ENCODE assay signal across 14 cellular contexts in genomic region chr2:152183381-152184073, GRCh38. TPM values are rescaled to one million over a fixed set of nuclear protein-coding genes. Genes with fewer than 3 reads are reported as not detected.
DNase-seq lines count a peak whose midpoint lies in the region; ATAC-seq, FAIRE-seq and TF ChIP-seq lines count a peak whose summit lies in the region.
"Had no signal": no experiment of that assay in that cellular context is flagged by ENCODE, and none has a peak within 500 bp of the region (broad histone marks: within the 10 kb centered on the region; RNA-seq: fewer than 3 reads in every experiment).

No MANE protein-coding gene starts in this region.

- H3K27me3 ChIP-seq in Caco-2 (replicated peaks; ENCODE audit: control insufficient read depth, insufficient read depth, low read length) = no peaks in the 10 kb centered on the region
- peaks cover 36% of the 10 kb centered on the region for H3K27me3 ChIP-seq in GM23338 (ENCODE audit: insufficient read depth)
- peaks cover 13 to 27% (median 18%) of the 10 kb centered on the region in 4 experiments; a peak in 6 of 7 replicates for H3K27me3 ChIP-seq in H1 (replicated peaks in 1 of 4; ENCODE audit: control insufficient read depth in 3 of 4, extremely low read depth in 1 of 4, insufficient read depth in 3 of 4, low read length in 3 of 4)
- H3K27me3 ChIP-seq in mesenchymal stem cell (ENCODE audit: control insufficient read depth in 1 of 2, insufficient read depth in 1 of 2, low read length in 2 of 2) = no peaks in the 10 kb centered on the region
- H3K27me3 ChIP-seq: BLaER1 treated with 17β-estradiol and CSF1 and Interleukin-3, amounts not matched to agents 10 nM and 100 nM had no signal

- WGBS in H1 (ENCODE audit: extremely low coverage in 1 of 2, insufficient coverage in 1 of 2, insufficient read length in 1 of 2, insufficient replicate concordance in 2 of 2, low coverage in 1 of 2, low lambda C conversion rate in 2 of 2, missing lambda C conversion rate in 1 of 2), 2 experiments = 0% methylated on average over 1 of the region's 1 CpG; no CpG with 5 or more reads in 1 of the 2 experiments
- no CpG with 5 or more reads among the region's 1 CpG for WGBS in mesenchymal stem cell

- H3K23me2 ChIP-seq in H1 (ENCODE audit: low read depth, low read length) = no peaks in the 10 kb centered on the region

- H3K14ac ChIP-seq in H1 (ENCODE audit: insufficient read length) (no peak overlapping the region), mesenchymal stem cell (ENCODE audit: low read length in 2 of 2) (no peak overlapping the region)

- H3K18ac ChIP-seq in H1 (ENCODE audit: extremely low read depth, low read length) = no peak overlapping the region
- no peak overlapping the region for H3K18ac ChIP-seq in mesenchymal stem cell (ENCODE audit: low read depth in 1 of 2, low read length in 2 of 2)

- H3K4me3 ChIP-seq in Caco-2 (ENCODE audit: low read depth, low read length) = no peak overlapping the region
- no peak overlapping the region for H3K4me3 ChIP-seq in GM23338
- H3K4me3 ChIP-seq in H1 (ENCODE audit: extremely low read depth in 1 of 4, insufficient read depth in 2 of 4, low read depth in 3 of 4, low read length in 4 of 4) = no peak overlapping the region
- H3K4me3 ChIP-seq in mesenchymal stem cell (ENCODE audit: insufficient read depth in 1 of 2, low read depth in 1 of 2, low read length in 2 of 2) = no peak overlapping the region
- H3K4me3 ChIP-seq: BLaER1 treated with 17β-estradiol and CSF1 and Interleukin-3, amounts not matched to agents 10 nM and 100 nM; GM12878 had no signal

- H3K79me1 ChIP-seq in H1 (ENCODE audit: low read depth, low read length) (no peaks in the 10 kb centered on the region), mesenchymal stem cell (replicated peaks; ENCODE audit: low read length, poor library complexity, severe bottlenecking) (no peaks in the 10 kb centered on the region)

- H4K5ac ChIP-seq in H1 (ENCODE audit: insufficient read length, low read depth, low read length) = no peak overlapping the region

- no peak overlapping the region for H3K9ac ChIP-seq in H1 (replicated peaks in 1 of 4; ENCODE audit: extremely low read depth in 1 of 4, low read depth in 3 of 4, low read length in 3 of 4)
- no peak overlapping the region for H3K9ac ChIP-seq in mesenchymal stem cell (ENCODE audit: low read length)

- H3K27ac ChIP-seq in GM23338 (ENCODE audit: low read depth) (peak overlapping the region; percentile 87), H1 (ENCODE audit: low read depth, low read length) (no peak overlapping the region), mesenchymal stem cell (ENCODE audit: low read length, poor library complexity, severe bottlenecking) (no peak overlapping the region)
- H3K27ac ChIP-seq: BLaER1 treated with 17β-estradiol and CSF1 and Interleukin-3, amounts not matched to agents 10 nM and 100 nM had no signal

- H3K4ac ChIP-seq in H1 (replicated peaks; ENCODE audit: insufficient read length, low read depth, low read length) = no peak overlapping the region
- H3K4ac ChIP-seq in mesenchymal stem cell (ENCODE audit: low read depth in 1 of 2, low read length in 2 of 2) = no peak overlapping the region

- peak overlapping the region; percentile 78; the same call in 1 of the 2 replicates for H2BK5ac ChIP-seq in H1 (ENCODE audit: low read depth, low read length)
- H2BK5ac ChIP-seq in mesenchymal stem cell (ENCODE audit: low read depth, low read length, poor library complexity, severe bottlenecking) = no peak overlapping the region

- peaks cover 18% of the 10 kb centered on the region for H3K4me1 ChIP-seq in Caco-2
- H3K4me1 ChIP-seq in GM23338 (ENCODE audit: insufficient read depth) = no peaks in the 10 kb centered on the region
- H3K4me1 ChIP-seq in H1 (replicated peaks in 1 of 4; ENCODE audit: control insufficient read depth in 3 of 4, insufficient read depth in 4 of 4, low read length in 3 of 4) = no peaks in the 10 kb centered on the region
- no peaks in the 10 kb centered on the region for H3K4me1 ChIP-seq in mesenchymal stem cell (ENCODE audit: control insufficient read depth, insufficient read depth, low read depth, low read length)

- no peak for FAIRE-seq in H1 (lab: Jason Lieb, UNC)
- FAIRE-seq: GM12878 had no signal

- intact Hi-C loops in Caco-2 (cut with micrococcal nuclease; ENCODE audit: unreplicated experiment) = loop anchor here (1.0 kb wide), 1 partner anchor 15 kb away; no protein-coding TSS in a partner anchor

- peaks cover 4% of the 10 kb centered on the region for H3F3A ChIP-seq in GM23338 (replicated peaks; ENCODE audit: low read depth)

- CTCF ChIA-PET in Caco-2 (lab: Charles Lee) = interaction anchor here (0.6 kb wide), 2 partner anchors 147 to 444 kb away, joined by 3 to 10 read pairs; no protein-coding TSS in a partner anchor
- CTCF ChIA-PET in H1 (lab: Charles Lee; ENCODE audit: partially characterized antibody) = interaction anchor here (0.6 to 2.3 kb wide), 2 partner anchors 432 to 452 kb away, joined by 3 to 15 read pairs; no protein-coding TSS in a partner anchor

- peaks cover 44% of the 10 kb centered on the region for H3K9me3 Mint-ChIP-seq in Caco-2 (ENCODE audit: unreplicated experiment)
- peaks cover 67% of the 10 kb centered on the region for H3K9me3 Mint-ChIP-seq in GM23338
- H3K9me3 Mint-ChIP-seq: CD4-positive, alpha-beta T cell had no signal

- no peak overlapping the region for H4K8ac ChIP-seq in H1 (ENCODE audit: extremely low read depth, insufficient read depth, low read length)
- no peak overlapping the region for H4K8ac ChIP-seq in mesenchymal stem cell (ENCODE audit: low read length)

- peaks cover 4% of the 10 kb centered on the region; the same call in 1 of the 2 replicates for H3K9me2 ChIP-seq in GM23338 (ENCODE audit: insufficient read depth)

- POLR2A ChIA-PET in Caco-2 (lab: Charles Lee) (no interaction called here), H1 (lab: Charles Lee; ENCODE audit: partially characterized antibody) (interaction anchor here (0.8 kb wide), 1 partner anchor 534 kb away, joined by 3 read pairs; the partner anchor contains the start of gene PRPF40A)

- TF ChIP-seq POLR2A in H1 (IDR thresholded peaks at IDR 0.05; ENCODE audit: control extremely low read depth in 1 of 2, low read depth in 2 of 2, low read length in 2 of 2) (no peak), GM18505 (IDR thresholded peaks at IDR 0.05; ENCODE audit: borderline replicate concordance, extremely low read depth, insufficient read depth, insufficient read length) (no peak)

- H2BK12ac ChIP-seq in H1 (ENCODE audit: low read depth, low read length) (peak overlapping the region; percentile 92; the same call in 1 of the 2 replicates), mesenchymal stem cell (ENCODE audit: low read length in 2 of 2) (no peak overlapping the region)

- H3K4me1 Mint-ChIP-seq in Caco-2 (ENCODE audit: low read depth, unreplicated experiment) (peaks cover 15% of the 10 kb centered on the region), GM23338 (peaks cover 11% of the 10 kb centered on the region; the same call in 2 of the 3 replicates)

- H3K36me3 Mint-ChIP-seq in Caco-2 (ENCODE audit: insufficient read depth, unreplicated experiment) (peaks cover 17% of the 10 kb centered on the region), GM23338 (ENCODE audit: low read depth) (peaks cover 21% of the 10 kb centered on the region)

- ATAC-seq in GM23338 (peak; percentile 80), GM18505 (IDR thresholded peaks at IDR 0.05; ENCODE audit: unreplicated experiment) (no peak), HG03457 (IDR thresholded peaks at IDR 0.05; ENCODE audit: unreplicated experiment) (no peak), left lobe of liver (no peak)
- ATAC-seq: GM12878, HCT116 had no signal

- H3K56ac ChIP-seq in H1 (replicated peaks; ENCODE audit: insufficient read length, low read depth, low read length) = no peak overlapping the region

- H2BK15ac ChIP-seq in H1 (ENCODE audit: low read length) (no peak overlapping the region), mesenchymal stem cell (ENCODE audit: low read depth, poor library complexity, severe bottlenecking) (no peak overlapping the region)

- H2BK120ac ChIP-seq in H1 (replicated peaks; ENCODE audit: low read depth, low read length) (no peak overlapping the region), mesenchymal stem cell (ENCODE audit: low read depth, low read length) (no peak overlapping the region)

- peaks cover 15% of the 10 kb centered on the region; the same call in 1 of the 2 replicates for H3K9me3 ChIP-seq in Caco-2
- H3K9me3 ChIP-seq in H1 (ENCODE audit: insufficient read depth in 2 of 2, low read depth in 1 of 2, low read length in 1 of 2) = peaks cover 3 to 11% of the 10 kb centered on the region in 2 experiments; a peak in 1 of 4 replicates
- H3K9me3 ChIP-seq in mesenchymal stem cell (ENCODE audit: control insufficient read depth, low read length) = no peaks in the 10 kb centered on the region

- TF ChIP-seq RAD21 in H1 (IDR thresholded peaks at IDR 0.05 in 1 of 2, conservative IDR thresholded peaks at IDR 0.05 in 1 of 2; ENCODE audit: low read depth in 2 of 2, low read length in 2 of 2) = no peak

- TF ChIP-seq CTCF in Caco-2 (IDR thresholded peaks at IDR 0.05; ENCODE audit: insufficient read depth in 1 of 2, low read depth in 1 of 2, low read length in 1 of 2, severe bottlenecking in 1 of 2, unreplicated experiment in 1 of 2) (no peak), GM23338 (conservative IDR thresholded peaks at IDR 0.05; ENCODE audit: low read depth in 2 of 2) (no peak), H1 (IDR thresholded peaks at IDR 0.05; ENCODE audit: control extremely low read depth in 1 of 3, insufficient read depth in 1 of 3, low read depth in 1 of 3, low read length in 3 of 3) (no peak)

- H3K4me2 ChIP-seq in GM23338 = no peak overlapping the region
- H3K4me2 ChIP-seq in H1 (ENCODE audit: insufficient read depth in 1 of 2, low read depth in 2 of 2, low read length in 2 of 2) = no peak overlapping the region
- H3K4me2 ChIP-seq in mesenchymal stem cell (ENCODE audit: low read length, poor library complexity, severe bottlenecking) = no peak overlapping the region
- H3K4me2 ChIP-seq: BLaER1 treated with 17β-estradiol and CSF1 and Interleukin-3, amounts not matched to agents 10 nM and 100 nM had no signal

- no peak overlapping the region for H3K23ac ChIP-seq in H1 (ENCODE audit: insufficient read length)
- no peak overlapping the region for H3K23ac ChIP-seq in mesenchymal stem cell (ENCODE audit: low read length in 2 of 2)

- BruUV-seq in Caco-2 (replicated peaks; lab: Mats Ljungman, UMichigan) = no TSS peak

- H3K4me3 Mint-ChIP-seq in Caco-2 (ENCODE audit: unreplicated experiment) (peak overlapping the region; percentile 22), GM23338 (no peak overlapping the region)
- H3K4me3 Mint-ChIP-seq: CD4-positive, alpha-beta T cell had no signal

- peak in 1 of 2 experiments; percentile 54 for DNase-seq in Caco-2
- peak; percentile 31 for DNase-seq in GM23338 (ENCODE audit: low spot score)
- no peak for DNase-seq in H1 (ENCODE audit: low read depth in 1 of 2, low spot score in 2 of 2)
- peak; percentile 47 for DNase-seq in mesenchymal stem cell
- DNase-seq in COLO668 (lab: John Stamatoyannopoulos, UW; ENCODE audit: unreplicated experiment) = no peak
- DNase-seq in left lobe of liver (ENCODE audit: low spot score) = no peak
- DNase-seq: ACHN; CD4-positive, alpha-beta T cell; COR-L47 had no signal

- H2BK20ac ChIP-seq in H1 (ENCODE audit: low read length) = no peak overlapping the region

- peak overlapping the region; percentile 84 for H3K27ac Mint-ChIP-seq in Caco-2 (ENCODE audit: unreplicated experiment)
- H3K27ac Mint-ChIP-seq in GM23338 = no peak overlapping the region
- H3K27ac Mint-ChIP-seq: CD4-positive, alpha-beta T cell had no signal

- no peak overlapping the region for H4K91ac ChIP-seq in H1 (replicated peaks; ENCODE audit: insufficient read length, low read length)
- no peak overlapping the region for H4K91ac ChIP-seq in mesenchymal stem cell (ENCODE audit: low read length)

- no peaks in the 10 kb centered on the region for H3K36me3 ChIP-seq in Caco-2 (ENCODE audit: control insufficient read depth, insufficient read depth, low read length)
- H3K36me3 ChIP-seq in GM23338 (ENCODE audit: insufficient read depth) = no peaks in the 10 kb centered on the region
- no peaks in the 10 kb centered on the region for H3K36me3 ChIP-seq in H1 (ENCODE audit: control insufficient read depth in 2 of 4, insufficient read depth in 4 of 4, low read length in 3 of 4)
- H3K36me3 ChIP-seq in mesenchymal stem cell (ENCODE audit: control insufficient read depth in 1 of 2, insufficient read depth in 2 of 2, low read depth in 1 of 2, low read length in 2 of 2) = no peaks in the 10 kb centered on the region
- H3K36me3 ChIP-seq: BLaER1 treated with 17β-estradiol and CSF1 and Interleukin-3, amounts not matched to agents 10 nM and 100 nM had no signal

- H4K20me1 ChIP-seq in GM23338 (replicated peaks; ENCODE audit: insufficient read depth) = no peaks in the 10 kb centered on the region
- H4K20me1 ChIP-seq in H1 (replicated peaks in 1 of 2; ENCODE audit: control insufficient read depth in 1 of 2, insufficient read depth in 2 of 2, low read length in 2 of 2) = no peaks in the 10 kb centered on the region
- H4K20me1 ChIP-seq: BLaER1 treated with 17β-estradiol and CSF1 and Interleukin-3, amounts not matched to agents 10 nM and 100 nM had no signal

- no peak for TF ChIP-seq EP300 in H1 (IDR thresholded peaks at IDR 0.05; ENCODE audit: borderline replicate concordance in 1 of 2, low read depth in 2 of 2, low read length in 2 of 2)

- H2AFZ ChIP-seq in GM23338 = no peak overlapping the region
- no peak overlapping the region for H2AFZ ChIP-seq in H1 (ENCODE audit: low read length)
- no peak overlapping the region for H2AFZ ChIP-seq in mesenchymal stem cell (ENCODE audit: low read depth, low read length)

- H2AK5ac ChIP-seq in H1 (ENCODE audit: low read depth, low read length) = 0 out of 2 replicates have a peak overlapping the region, but pooled peaks have one; percentile 94
- no peak overlapping the region for H2AK5ac ChIP-seq in mesenchymal stem cell (ENCODE audit: low read length, severe bottlenecking)

- no peaks in the 10 kb centered on the region for H3K27me3 Mint-ChIP-seq in Caco-2 (ENCODE audit: insufficient read depth, unreplicated experiment)
- H3K27me3 Mint-ChIP-seq in GM23338 (ENCODE audit: insufficient read depth, low read depth, poor library complexity) = peaks cover 28% of the 10 kb centered on the region

- no peaks in the 10 kb centered on the region for H3K79me2 ChIP-seq in GM23338 (replicated peaks; ENCODE audit: insufficient read depth)
- H3K79me2 ChIP-seq in H1 (ENCODE audit: control insufficient read depth in 1 of 2, insufficient read depth in 2 of 2, low read length in 2 of 2) = no peaks in the 10 kb centered on the region

RNA-seq across cellular contexts. Expression of gene STAM2, which starts 8.0 kb away (rescaled TPM):
- total RNA-seq in Caco-2 (2022) = 20.3 and 24.4 TPM in 2 replicates
- total RNA-seq in GM23338 (2014; rRNA removed; shearing (Covaris generic)) = 11.5 and 18.2 TPM in 2 replicates
- polyA plus RNA-seq in GM23338 (2016; fragmentation: Nextera tagmentation; extraction: Ambion mirVana) = 3.8 and 4.6 TPM in 2 replicates
- 9.4 and 9.9 TPM in 2 replicates for total RNA-seq in H1 (2021; fragmentation: NEBNext Ultra II Directional; extraction: Animal tissue kit (Norgen Biotek cat#: 25700))
- 3.2 and 5.4 TPM in 2 replicates for polyA plus RNA-seq in H1 (2011; rRNA removed)
- polyA plus RNA-seq in H1 (2011; cell fraction: cytosol; rRNA removed) = 4.0 TPM
- 4.9 TPM for polyA plus RNA-seq in H1 (2011; cell fraction: nucleus; rRNA removed)
- polyA plus RNA-seq in H1 (2012, experiment 1 of 2) = 4.0 to 4.9 TPM (median 4.5 TPM) in 4 replicates
- polyA plus RNA-seq in H1 (2012, experiment 2 of 2) = 0.26 TPM
- polyA plus RNA-seq in H1 (2013, experiment 1 of 2) = 5.7 TPM
- 5.8 TPM for polyA plus RNA-seq in H1 (2013, experiment 2 of 2)
- polyA minus RNA-seq in H1 (2011; rRNA and poly(A)+ RNA removed) = 9.8 and 12.2 TPM in 2 replicates
- 8.8 TPM for polyA minus RNA-seq in H1 (2011; cell fraction: cytosol; rRNA and poly(A)+ RNA removed)
- polyA minus RNA-seq in H1 (2011; cell fraction: nucleus; rRNA and poly(A)+ RNA removed) = 9.9 TPM
- polyA plus RNA-seq in mesenchymal stem cell (2013, experiment 1 of 2) = 18.9 TPM
- polyA plus RNA-seq in mesenchymal stem cell (2013, experiment 2 of 2) = 20.5 TPM
- 12.4 TPM for total RNA-seq in left lobe of liver

Comparison
In these comparisons a context has a peak if more than half of its experiments do, and no peak if none do; other contexts are left out.
1. DNase-seq: peak in GM23338 (single experiment) and mesenchymal stem cell (single experiment); none in H1 (0 of 2), COLO668 (single experiment) and left lobe of liver (single experiment).